ENCODE assay signal across 10 cellular contexts in the genomic region with DNA sequence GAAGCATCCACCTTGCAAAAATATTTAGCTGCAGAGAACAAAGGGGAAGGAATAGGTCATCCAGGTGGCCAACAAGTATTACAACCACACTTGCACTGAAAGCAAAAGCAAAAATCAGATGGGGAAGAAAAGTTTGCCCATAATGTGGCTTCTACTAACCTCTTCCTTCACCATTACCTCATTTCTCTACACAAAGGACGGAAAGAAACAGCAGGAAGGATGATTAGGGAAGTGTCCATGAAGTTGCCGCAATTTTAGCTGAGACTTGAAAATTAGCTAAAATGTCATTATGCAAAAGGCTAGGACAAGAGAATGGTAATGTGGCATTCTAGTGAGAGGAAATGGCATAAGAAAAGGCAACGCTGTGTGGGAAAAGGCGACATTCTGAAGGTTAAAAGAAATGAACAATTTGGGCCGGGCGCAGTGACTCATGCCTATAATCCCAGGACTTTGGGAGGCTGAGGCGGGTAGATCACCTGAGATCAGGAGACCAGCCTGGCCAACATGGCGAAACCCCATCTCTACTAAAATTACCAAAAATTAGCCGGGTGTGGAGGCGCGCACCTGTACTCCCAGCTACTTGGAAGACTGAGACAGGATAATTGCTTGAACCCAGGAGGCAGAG. TPM values are rescaled to one million over a fixed set of nuclear protein-coding genes. Genes with fewer than 3 reads are reported as not detected.
DNase-seq lines count a peak whose midpoint lies in the region; FAIRE-seq and TF ChIP-seq lines count a peak whose summit lies in the region.
"Had no signal": no experiment of that assay in that cellular context is flagged by ENCODE, and none has a peak within 500 bp of the region (broad histone marks: within the 10 kb centered on the region; RNA-seq: fewer than 3 reads in every experiment).

No MANE protein-coding gene starts in this region.

- no peaks in the 10 kb centered on the region for H3K36me3 Mint-ChIP-seq in astrocyte (ENCODE audit: low read depth, unreplicated experiment)

- H3K27me3 ChIP-seq in HUES64 (ENCODE audit: insufficient read depth, low read length) (no peaks in the 10 kb centered on the region), astrocyte (ENCODE audit: insufficient read depth, low read length) (no peaks in the 10 kb centered on the region), neutrophil (no peaks in the 10 kb centered on the region)

- H3K4me3 Mint-ChIP-seq in astrocyte (ENCODE audit: unreplicated experiment), result peak overlapping the region; percentile 3

- no peak overlapping the region for H3K4me3 ChIP-seq in HUES64 (ENCODE audit: low read length)
- H3K4me3 ChIP-seq in astrocyte (ENCODE audit: insufficient read depth, low read depth, low read length), result no peak overlapping the region
- peak overlapping the region; percentile 29 to 43 for H3K4me3 ChIP-seq in neutrophil (ENCODE audit: low read depth in 1 of 2, low read length in 1 of 2)

- H3K9ac ChIP-seq in HUES64 (ENCODE audit: low read depth, low read length) (peak overlapping the region; percentile 29; the same call in 1 of the 2 replicates), astrocyte (ENCODE audit: low read length) (no peak overlapping the region)

- peak overlapping the region; percentile 1 for H3K27ac Mint-ChIP-seq in astrocyte (ENCODE audit: unreplicated experiment)

- no peak for TF ChIP-seq POLR2A in GM12892 (IDR thresholded peaks at IDR 0.05; ENCODE audit: low read depth, low read length)

- FAIRE-seq in GM12892 (lab: Jason Lieb, UNC) (peak; percentile 92), astrocyte (lab: Jason Lieb, UNC) (no peak)

- peaks cover 61% of the 10 kb centered on the region for H3K4me1 Mint-ChIP-seq in astrocyte (ENCODE audit: low read depth, unreplicated experiment)

- H3K4me1 ChIP-seq in HUES64 (ENCODE audit: insufficient read depth, low read length) (peaks cover 68% of the 10 kb centered on the region), astrocyte (ENCODE audit: insufficient read depth, low read length) (peaks cover 9% of the 10 kb centered on the region), neutrophil (ENCODE audit: control insufficient read depth in 1 of 2, insufficient read depth in 1 of 2, low read depth in 1 of 2, low read length in 1 of 2) (peaks cover 61 to 80% of the 10 kb centered on the region in 2 experiments)

- H3K9me3 ChIP-seq in HUES64 (ENCODE audit: insufficient read depth, low read depth, low read length) (no peaks in the 10 kb centered on the region), astrocyte (ENCODE audit: insufficient read depth, low read depth, low read length) (no peaks in the 10 kb centered on the region), neutrophil (no peaks in the 10 kb centered on the region)

- no peak for TF ChIP-seq CTCF in astrocyte (IDR thresholded peaks at IDR 0.05; ENCODE audit: insufficient read depth, low read depth, low read length)
- TF ChIP-seq CTCF in neutrophil (IDR thresholded peaks at IDR 0.05), result peak; percentile 50

- H3K27ac ChIP-seq in HUES64 (ENCODE audit: low read depth, low read length) (peak overlapping the region; percentile 63), astrocyte (ENCODE audit: low read depth, low read length) (no peak overlapping the region), neutrophil (peak overlapping the region; percentile 77)

- no peaks in the 10 kb centered on the region for H3K9me3 Mint-ChIP-seq in astrocyte (ENCODE audit: unreplicated experiment)

- H3K36me3 ChIP-seq in HUES64 (ENCODE audit: insufficient read depth, low read length) (no peaks in the 10 kb centered on the region), astrocyte (ENCODE audit: insufficient read depth, low read length) (no peaks in the 10 kb centered on the region), neutrophil (no peaks in the 10 kb centered on the region)

- H4K20me1 ChIP-seq in astrocyte (ENCODE audit: insufficient read depth, low read length), result peaks cover 100% of the 10 kb centered on the region

- H2AFZ ChIP-seq in astrocyte (ENCODE audit: low read depth, low read length), result no peak overlapping the region

- H3K27me3 Mint-ChIP-seq in astrocyte (ENCODE audit: low read depth, unreplicated experiment), result no peaks in the 10 kb centered on the region

- DNase-seq in GM12892 (ENCODE audit: insufficient read length), result no peak
- DNase-seq in astrocyte (ENCODE audit: low read depth), result no peak
- no peak for DNase-seq in ecto neural progenitor cell (ENCODE audit: low spot score)
- DNase-seq in HCEC 1CT, result no peak
- no peak for DNase-seq in HK-2 (ENCODE audit: unreplicated experiment)
- no peak for DNase-seq in GM19240 (ENCODE audit: insufficient read length, low spot score)
- DNase-seq: NCI-H187 treated with DMSO at 0.1 percent for 48 hours, T1000 had no signal

- WGBS in HUES64, result 80% methylated on average over 11 of the region's 11 CpGs

- peaks cover 100% of the 10 kb centered on the region for H3K79me2 ChIP-seq in astrocyte (ENCODE audit: insufficient read depth, low read length)

- H3K4me2 ChIP-seq in astrocyte (ENCODE audit: low read length), result peak overlapping the region; percentile 11

RNA-seq across cellular contexts. Expression of gene KANSL1, which starts 13.7 kb away (rescaled TPM):
- polyA plus RNA-seq in GM12892 (2012; ENCODE audit: missing spikeins), result 27.1 TPM
- polyA plus RNA-seq in HUES64 (2013, experiment 1 of 2), result 30.6 TPM
- 31.4 TPM for polyA plus RNA-seq in HUES64 (2013, experiment 2 of 2)
- total RNA-seq in astrocyte, result 97.1 and 99.8 TPM in 2 replicates

Comparison
In these comparisons a context has a peak if more than half of its experiments do, and no peak if none do; other contexts are left out.
1. H3K4me3 ChIP-seq: peak in neutrophil (2 of 2); none in HUES64 (single experiment) and astrocyte (single experiment).